ENCODE assay signal across 1 cellular context in genomic region chr1:12143631-12144155, GRCh38.
TF ChIP-seq lines count a peak whose summit lies in the region.

No MANE protein-coding gene starts in this region.

TF ChIP-seq in GM12878, 131 proteins besides CTCF, POLR2A, EP300 and RAD21 (continued from another document and continues in another):
- TF ChIP-seq SKIL (IDR thresholded peaks at IDR 0.05; ENCODE audit: low read depth, poor library complexity, severe bottlenecking) (no peak), MTA3 (IDR thresholded peaks at IDR 0.05; ENCODE audit: borderline replicate concordance, low read length) (peak; percentile 47; the same call in 1 of the 2 replicates), CBFB (IDR thresholded peaks at IDR 0.05; ENCODE audit: low read depth) (no peak), TARDBP (IDR thresholded peaks at IDR 0.05; ENCODE audit: borderline replicate concordance) (no peak), YY1 (IDR thresholded peaks at IDR 0.05; ENCODE audit: low read depth, low read length) (no peak; the same call in 1 of the 2 replicates), STAT1 (conservative IDR thresholded peaks at IDR 0.05) (0 out of 2 replicates have a peak, but pooled peaks have one; percentile 30), ELK1 (IDR thresholded peaks at IDR 0.05; ENCODE audit: low read depth, low read length) (peak; percentile 49; the same call in 1 of the 2 replicates), SIN3A (IDR thresholded peaks at IDR 0.05; ENCODE audit: low read depth, low read length) (no peak), FOXM1 (IDR thresholded peaks at IDR 0.05; ENCODE audit: low read depth, low read length) (no peak), IKZF2 (IDR thresholded peaks at IDR 0.05) (peak; percentile 78 to 85), BRCA1 (IDR thresholded peaks at IDR 0.05; ENCODE audit: low read depth, low read length) (no peak), HCFC1 (IDR thresholded peaks at IDR 0.05; ENCODE audit: low read length) (no peak), KAT2A (conservative IDR thresholded peaks at IDR 0.05; ENCODE audit: control insufficient read depth, low read depth, low read length) (no peak), NR2C2 (IDR thresholded peaks at IDR 0.05; ENCODE audit: borderline replicate concordance, control insufficient read depth, insufficient read length, low read depth) (no peak), SREBF2 (IDR thresholded peaks at IDR 0.05; ENCODE audit: low read length) (no peak), FOS (IDR thresholded peaks at IDR 0.05; ENCODE audit: borderline replicate concordance, extremely low read depth, insufficient read length) (no peak), IRF5 (IDR thresholded peaks at IDR 0.05; ENCODE audit: borderline replicate concordance) (no peak), PML (IDR thresholded peaks at IDR 0.05; ENCODE audit: low read length) (peak; percentile 34; the same call in 1 of the 2 replicates), ZNF274 (IDR thresholded peaks at IDR 0.05; ENCODE audit: insufficient read depth, insufficient read length) (no peak), CHD4 (IDR thresholded peaks at IDR 0.05) (no peak), STAT3 (IDR thresholded peaks at IDR 0.05; ENCODE audit: low read depth, low read length) (no peak), CBX3 (IDR thresholded peaks at IDR 0.05; ENCODE audit: borderline replicate concordance, low read depth) (no peak), IRF3 (IDR thresholded peaks at IDR 0.05) (no peak), TCF7 (IDR thresholded peaks at IDR 0.05; ENCODE audit: borderline replicate concordance) (no peak), ZBTB33 (IDR thresholded peaks at IDR 0.05) (peak; percentile 43; the same call in 1 of the 2 replicates), HDAC6 (IDR thresholded peaks at IDR 0.05; ENCODE audit: unreplicated experiment) (no peak), SUPT20H (IDR thresholded peaks at IDR 0.05; ENCODE audit: borderline replicate concordance, control insufficient read depth, low read depth, low read length) (no peak), ZNF592 (IDR thresholded peaks at IDR 0.05) (0 out of 2 replicates have a peak, but pooled peaks have one; percentile 21), E2F8 (IDR thresholded peaks at IDR 0.05; ENCODE audit: low read depth, partially characterized antibody) (no peak), TCF12 (IDR thresholded peaks at IDR 0.05; ENCODE audit: low read depth, low read length) (0 out of 2 replicates have a peak, but pooled peaks have one; percentile 2), TBL1XR1 (IDR thresholded peaks at IDR 0.05; ENCODE audit: low read depth, low read length) (no peak), E4F1 (IDR thresholded peaks at IDR 0.05; ENCODE audit: borderline replicate concordance, partially characterized antibody) (no peak), CEBPB (IDR thresholded peaks at IDR 0.05; ENCODE audit: borderline replicate concordance in 1 of 2, low read depth in 2 of 2, low read length in 2 of 2) (no peak), SUZ12 (IDR thresholded peaks at IDR 0.05; ENCODE audit: unreplicated experiment) (no peak), NBN (IDR thresholded peaks at IDR 0.05) (no peak), EGR1 (IDR thresholded peaks at IDR 0.05; ENCODE audit: borderline replicate concordance in 1 of 2, low read depth in 2 of 2, low read length in 2 of 2) (0 out of 3 replicates have a peak, but pooled peaks of 1 of the 2 experiments have one; percentile 6), BHLHE40 (IDR thresholded peaks at IDR 0.05; ENCODE audit: borderline replicate concordance in 1 of 2, low read depth in 2 of 2, low read length in 1 of 2) (peak; percentile 80 to 81), CHD1 (IDR thresholded peaks at IDR 0.05; ENCODE audit: low read depth, low read length) (no peak), PKNOX1 (IDR thresholded peaks at IDR 0.05) (no peak), CREM (IDR thresholded peaks at IDR 0.05; ENCODE audit: low read depth) (no peak), ATF3 (IDR thresholded peaks at IDR 0.05; ENCODE audit: borderline replicate concordance, extremely low read depth, low read depth, low read length) (no peak), NFIC (IDR thresholded peaks at IDR 0.05; ENCODE audit: low read depth, low read length) (no peak), MYC (IDR thresholded peaks at IDR 0.05; ENCODE audit: insufficient read depth, insufficient read length, insufficient replicate concordance, low read length, severe bottlenecking) (no peak), WRNIP1 (IDR thresholded peaks at IDR 0.05; ENCODE audit: borderline replicate concordance, low read depth, low read length) (no peak)
